9 cellular contexts compared by ENCODE assay signal in genomic region chr6:33822575-33823395, GRCh38. TPM values are rescaled to one million over a fixed set of nuclear protein-coding genes. Genes with fewer than 3 reads are reported as not detected.
DNase-seq lines count a peak whose midpoint lies in the region; ATAC-seq, FAIRE-seq and TF ChIP-seq lines count a peak whose summit lies in the region.
"Had no signal": no experiment of that assay in that cellular context is flagged by ENCODE, and none has a peak within 500 bp of the region (broad histone marks: within the 10 kb centered on the region; RNA-seq: fewer than 3 reads in every experiment).

No MANE protein-coding gene starts in this region.

- H3K79me2 ChIP-seq in DND-41 (ENCODE audit: insufficient read depth, low read length) (no peaks in the 10 kb centered on the region), keratinocyte (ENCODE audit: control insufficient read depth, insufficient read depth, low read length) (no peaks in the 10 kb centered on the region)

- POLR2A ChIA-PET in CD4-positive, alpha-beta memory T cell (lab: Charles Lee; ENCODE audit: partially characterized antibody), result no interaction called here
- POLR2A ChIA-PET in naive thymus-derived CD8-positive, alpha-beta T cell (lab: Charles Lee), result no interaction called here

- peak; percentile 58; the same call in 2 of the 3 replicates for ATAC-seq in DND-41 (ENCODE audit: insufficient read depth, low read depth)
- no peak for ATAC-seq in naive thymus-derived CD8-positive, alpha-beta T cell

- DNase-seq in DND-41, result peak; percentile 15
- DNase-seq in LHCN-M2 (ENCODE audit: low read depth), result peak; percentile 35
- DNase-seq in SJCRH30, result peak; percentile 24 to 44
- DNase-seq in keratinocyte (ENCODE audit: low read depth, low spot score), result no peak
- DNase-seq in anterior cingulate cortex (lab: John Stamatoyannopoulos, UW), result no peak
- DNase-seq in CD4-positive, alpha-beta memory T cell, result no peak
- DNase-seq in GM19238 (ENCODE audit: insufficient read length, low spot score), result no peak
- no peak for DNase-seq in naive thymus-derived CD8-positive, alpha-beta T cell

- TF ChIP-seq CTCF in DND-41 (IDR thresholded peaks at IDR 0.05; ENCODE audit: borderline replicate concordance, extremely low read depth, low read length, poor library complexity, severe bottlenecking) (peak; percentile 45), keratinocyte (optimal IDR thresholded peaks at IDR 0.05 in 1 of 3, IDR thresholded peaks at IDR 0.05 in 1 of 3, conservative IDR thresholded peaks at IDR 0.05 in 1 of 3; ENCODE audit: extremely low read depth in 1 of 3, insufficient read depth in 2 of 3, low read length in 3 of 3) (peak; percentile 22 to 46 (median 34))

- CTCF ChIA-PET in CD4-positive, alpha-beta memory T cell (lab: Charles Lee; ENCODE audit: partially characterized antibody), result no interaction called here

- no peak overlapping the region for H3K4me3 Mint-ChIP-seq in CD4-positive, alpha-beta memory T cell
- H3K4me3 Mint-ChIP-seq in naive thymus-derived CD8-positive, alpha-beta T cell, result no peak overlapping the region

- dilution Hi-C loops in keratinocyte (cut with MboI; ENCODE audit: extremely low pct_ligation_motif_present, low sequenced_read_pairs), result no loop called here

- H3K36me3 Mint-ChIP-seq in CD4-positive, alpha-beta memory T cell, result no peaks in the 10 kb centered on the region
- H3K36me3 Mint-ChIP-seq in naive thymus-derived CD8-positive, alpha-beta T cell, result no peaks in the 10 kb centered on the region

- FAIRE-seq in keratinocyte (lab: Jason Lieb, UNC), result no peak

- H3K4me1 Mint-ChIP-seq in CD4-positive, alpha-beta memory T cell, result peaks cover 0 to 5% (median 3%) of the 10 kb centered on the region in 4 donors
- peaks cover 5 to 10% (median 7%) of the 10 kb centered on the region in 4 donors for H3K4me1 Mint-ChIP-seq in naive thymus-derived CD8-positive, alpha-beta T cell

- no peaks in the 10 kb centered on the region for H3K27me3 Mint-ChIP-seq in CD4-positive, alpha-beta memory T cell
- no peaks in the 10 kb centered on the region for H3K27me3 Mint-ChIP-seq in naive thymus-derived CD8-positive, alpha-beta T cell

- no peak overlapping the region for H3K9ac ChIP-seq in DND-41 (ENCODE audit: low read depth, low read length)
- H3K9ac ChIP-seq in keratinocyte (ENCODE audit: control insufficient read depth, extremely low read depth, insufficient read depth, low read length), result no peak overlapping the region

- H3K9me1 ChIP-seq in keratinocyte (ENCODE audit: control insufficient read depth, extremely low read depth, insufficient read depth, low read length), result no peaks in the 10 kb centered on the region

- H3K4me3 ChIP-seq in DND-41 (ENCODE audit: low read depth in 1 of 2, low read length in 2 of 2), result no peak overlapping the region
- H3K4me3 ChIP-seq in SJCRH30, result no peak overlapping the region
- H3K4me3 ChIP-seq in keratinocyte (ENCODE audit: control insufficient read depth in 2 of 3, extremely low read depth in 1 of 3, insufficient read depth in 2 of 3, low read depth in 1 of 3, low read length in 3 of 3), result no peak overlapping the region
- no peak overlapping the region for H3K4me3 ChIP-seq in CD4-positive, alpha-beta memory T cell (ENCODE audit: low read length in 2 of 2)

- H3K9me3 Mint-ChIP-seq in CD4-positive, alpha-beta memory T cell, result no peaks in the 10 kb centered on the region
- no peaks in the 10 kb centered on the region for H3K9me3 Mint-ChIP-seq in naive thymus-derived CD8-positive, alpha-beta T cell

- H3K9me3 ChIP-seq in DND-41 (ENCODE audit: insufficient read depth, low read length, severe bottlenecking) (no peaks in the 10 kb centered on the region), SJCRH30 (replicated peaks) (no peaks in the 10 kb centered on the region), keratinocyte (ENCODE audit: control insufficient read depth, low read depth, low read length) (no peaks in the 10 kb centered on the region)
- no peaks in the 10 kb centered on the region for H3K9me3 ChIP-seq in CD4-positive, alpha-beta memory T cell (ENCODE audit: control insufficient read depth in 1 of 2, low read length in 2 of 2)

- H3K4me1 ChIP-seq in DND-41 (ENCODE audit: insufficient read depth, low read length) (no peaks in the 10 kb centered on the region), SJCRH30 (no peaks in the 10 kb centered on the region), keratinocyte (ENCODE audit: control insufficient read depth, extremely low read depth, insufficient read depth, low read length) (peaks cover 7% of the 10 kb centered on the region)
- peaks cover 5% of the 10 kb centered on the region for H3K4me1 ChIP-seq in CD4-positive, alpha-beta memory T cell (ENCODE audit: insufficient read depth, low read length)

- H3K36me3 ChIP-seq in DND-41 (ENCODE audit: insufficient read depth, low read length), result no peaks in the 10 kb centered on the region
- H3K36me3 ChIP-seq in SJCRH30, result no peaks in the 10 kb centered on the region
- H3K36me3 ChIP-seq in keratinocyte (ENCODE audit: control insufficient read depth in 2 of 2, extremely low read depth in 1 of 2, insufficient read depth in 2 of 2, low read length in 2 of 2), result no peaks in the 10 kb centered on the region
- no peaks in the 10 kb centered on the region for H3K36me3 ChIP-seq in CD4-positive, alpha-beta memory T cell (ENCODE audit: insufficient read depth, low read length)

- no peak overlapping the region for H3K4me2 ChIP-seq in DND-41 (ENCODE audit: insufficient read depth, low read length)
- H3K4me2 ChIP-seq in keratinocyte (ENCODE audit: control insufficient read depth, extremely low read depth, insufficient read depth, low read depth, low read length), result no peak overlapping the region

- no peak overlapping the region for H3K27ac ChIP-seq in DND-41 (ENCODE audit: low read length)
- H3K27ac ChIP-seq in SJCRH30, result no peak overlapping the region
- H3K27ac ChIP-seq in keratinocyte (ENCODE audit: control insufficient read depth, insufficient read depth, low read length), result no peak overlapping the region
- no peak overlapping the region for H3K27ac ChIP-seq in CD4-positive, alpha-beta memory T cell (ENCODE audit: low read depth, low read length)

- no peak overlapping the region for H2AFZ ChIP-seq in DND-41 (ENCODE audit: low read depth, low read length)
- H2AFZ ChIP-seq in keratinocyte (ENCODE audit: control insufficient read depth, low read length), result no peak overlapping the region

- no peak overlapping the region for H3K27ac Mint-ChIP-seq in CD4-positive, alpha-beta memory T cell
- peak overlapping the region in 1 of 10 donors; percentile 27 for H3K27ac Mint-ChIP-seq in naive thymus-derived CD8-positive, alpha-beta T cell

- intact Hi-C loops in CD4-positive, alpha-beta memory T cell (cut with micrococcal nuclease), result no loop called here

- H4K20me1 ChIP-seq in DND-41 (ENCODE audit: insufficient read depth, low read length) (peaks cover 5% of the 10 kb centered on the region; the same call in 1 of the 2 replicates), keratinocyte (ENCODE audit: control insufficient read depth, extremely low read depth, insufficient read depth, low read length) (no peaks in the 10 kb centered on the region)

- H3K27me3 ChIP-seq in DND-41 (ENCODE audit: insufficient read depth, low read length, poor library complexity) (peaks cover 8% of the 10 kb centered on the region), SJCRH30 (peaks cover 19% of the 10 kb centered on the region; the same call in 1 of the 2 replicates), keratinocyte (ENCODE audit: control insufficient read depth, extremely low read depth, insufficient read depth, low read length) (no peaks in the 10 kb centered on the region)
- H3K27me3 ChIP-seq in CD4-positive, alpha-beta memory T cell (ENCODE audit: insufficient read depth, low read length), result no peaks in the 10 kb centered on the region

RNA-seq across cellular contexts. Expression of gene MLN, which starts 19.0 kb away (rescaled TPM):
- total RNA-seq in LHCN-M2 (2014; rRNA removed), result not detected in 2 replicates
- polyA plus RNA-seq in LHCN-M2 (2012), result not detected
- not detected in 2 replicates for total RNA-seq in SJCRH30 (2014; rRNA removed; shearing (Covaris generic))
- polyA plus RNA-seq in keratinocyte, result not detected in 3 replicates
- polyA plus RNA-seq in keratinocyte (2011; ENCODE audit: low read depth), result not detected
- polyA plus RNA-seq in keratinocyte (2011; cell fraction: cytosol; rRNA removed), result not detected in 2 replicates
- not detected in 2 replicates for polyA plus RNA-seq in keratinocyte (2011; cell fraction: nucleus; rRNA removed)
- not detected in 2 replicates for polyA plus RNA-seq in keratinocyte (2012; ENCODE audit: low replicate concordance)
- polyA minus RNA-seq in keratinocyte, result not detected in 3 replicates
- polyA minus RNA-seq in keratinocyte (2011; cell fraction: cytosol; rRNA and poly(A)+ RNA removed), result not detected
- not detected in 2 replicates for polyA minus RNA-seq in keratinocyte (2011; cell fraction: nucleus; rRNA and poly(A)+ RNA removed)
- not detected for total RNA-seq in CD4-positive, alpha-beta memory T cell
- not detected for polyA plus RNA-seq in CD4-positive, alpha-beta memory T cell
- not detected for total RNA-seq in naive thymus-derived CD8-positive, alpha-beta T cell
- polyA plus RNA-seq in naive thymus-derived CD8-positive, alpha-beta T cell, result not detected
- total RNA-seq: activated CD8-positive, alpha-beta memory T cell treated with anti-CD3 and anti-CD28 coated beads for 36 hours had no signal

RNA-seq across cellular contexts. Expression of gene LEMD2, which starts 33.9 kb away (rescaled TPM):
- 52.5 and 57.8 TPM in 2 replicates for total RNA-seq in LHCN-M2 (2014; rRNA removed)
- polyA plus RNA-seq in LHCN-M2 (2012), result 37.1 TPM
- total RNA-seq in SJCRH30 (2014; rRNA removed; shearing (Covaris generic)), result 43.9 and 50.1 TPM in 2 replicates
- 30.8 to 48.6 TPM (median 47.5 TPM) in 3 replicates for polyA plus RNA-seq in keratinocyte
- polyA plus RNA-seq in keratinocyte (2011; ENCODE audit: low read depth), result 23.4 TPM
- 19.1 and 24.5 TPM in 2 replicates for polyA plus RNA-seq in keratinocyte (2011; cell fraction: cytosol; rRNA removed)
- 74.9 and 89.3 TPM in 2 replicates for polyA plus RNA-seq in keratinocyte (2011; cell fraction: nucleus; rRNA removed)
- polyA plus RNA-seq in keratinocyte (2012; ENCODE audit: low replicate concordance), result 34.0 and 34.2 TPM in 2 replicates
- 39.6 to 72.0 TPM (median 40.1 TPM) in 3 replicates for polyA minus RNA-seq in keratinocyte
- polyA minus RNA-seq in keratinocyte (2011; cell fraction: cytosol; rRNA and poly(A)+ RNA removed), result 21.1 TPM
- 31.9 and 52.5 TPM in 2 replicates for polyA minus RNA-seq in keratinocyte (2011; cell fraction: nucleus; rRNA and poly(A)+ RNA removed)
- total RNA-seq in CD4-positive, alpha-beta memory T cell, result 100 to 1,000 TPM; 115 to 126 TPM
- polyA plus RNA-seq in CD4-positive, alpha-beta memory T cell, result 10 to 100 TPM; 13.5 to 44.6 TPM
- 100 to 1,000 TPM; 126 to 128 TPM for total RNA-seq in naive thymus-derived CD8-positive, alpha-beta T cell
- polyA plus RNA-seq in naive thymus-derived CD8-positive, alpha-beta T cell, result 10 to 100 TPM; 24.6 to 43.9 (median 26.0) TPM

Comparison
In these comparisons a context has a peak if more than half of its experiments do, and no peak if none do; other contexts are left out.
1. DNase-seq: peak in DND-41 (single experiment), LHCN-M2 (single experiment) and SJCRH30 (2 of 2); none in keratinocyte (single experiment), anterior cingulate cortex (0 of 58), CD4-positive, alpha-beta memory T cell (0 of 5), GM19238 (single experiment) and naive thymus-derived CD8-positive, alpha-beta T cell (0 of 10).